Comparison of ENCODE assay signal across 29 cellular contexts in genomic region chr6:152399409-152399808, GRCh38.
DNase-seq lines count a peak whose midpoint lies in the region; ATAC-seq and TF ChIP-seq lines count a peak whose summit lies in the region.
"Had no signal": no experiment of that assay in that cellular context is flagged by ENCODE, and none has a peak within 500 bp of the region (broad histone marks: within the 10 kb centered on the region; RNA-seq: fewer than 3 reads in every experiment).

No MANE protein-coding gene starts in this region.

- no peak overlapping the region for H2BK120ac ChIP-seq in H9 (ENCODE audit: low read depth, low read length, poor library complexity, severe bottlenecking)

- no peak overlapping the region for H3K27ac Mint-ChIP-seq in H9
- H3K27ac Mint-ChIP-seq: naive thymus-derived CD8-positive, alpha-beta T cell; T-helper 17 cell had no signal

- H3K4me3 ChIP-seq in right cardiac atrium (ENCODE audit: low read length) (no peak overlapping the region), sigmoid colon (no peak overlapping the region)
- H3K4me3 ChIP-seq: MG63, SJSA1, spleen, testis had no signal

- H2BK12ac ChIP-seq in H9 (ENCODE audit: insufficient read length, low read depth, low read length): no peak overlapping the region

- ATAC-seq in Right ventricle myocardium inferior (peak; percentile 52), right cardiac atrium (peak; percentile 74 to 90)
- ATAC-seq: naive thymus-derived CD8-positive, alpha-beta T cell; T-helper 17 cell had no signal

- TF ChIP-seq CTCF in sigmoid colon (IDR thresholded peaks at IDR 0.05) (no peak), H9 (conservative IDR thresholded peaks at IDR 0.05) (no peak)

- no peak overlapping the region for H3K56ac ChIP-seq in H9 (ENCODE audit: insufficient read length, low read depth, low read length)

- no peak overlapping the region for H3K18ac ChIP-seq in H9 (ENCODE audit: insufficient read length, low read depth, low read length)

- H3K27me3 Mint-ChIP-seq in H9 (ENCODE audit: low read depth): no peaks in the 10 kb centered on the region
- H3K27me3 Mint-ChIP-seq: central memory CD8-positive, alpha-beta T cell had no signal

- no peaks in the 10 kb centered on the region for H3K23me2 ChIP-seq in H9 (ENCODE audit: insufficient read length, low read depth, low read length, poor library complexity, severe bottlenecking)

- no peaks in the 10 kb centered on the region; a peak in 1 of 5 replicates for H3K9me3 Mint-ChIP-seq in H9
- H3K9me3 Mint-ChIP-seq: central memory CD8-positive, alpha-beta T cell; immature natural killer cell; naive thymus-derived CD8-positive, alpha-beta T cell had no signal

- H3K23ac ChIP-seq in H9 (ENCODE audit: insufficient read length, low read depth, low read length): no peak overlapping the region

- no peaks in the 10 kb centered on the region for H3K4me1 ChIP-seq in right cardiac atrium (ENCODE audit: control insufficient read depth, insufficient read depth, low read length)
- peaks cover 0 to 11% (median 9%) of the 10 kb centered on the region in 4 donors for H3K4me1 ChIP-seq in sigmoid colon
- no peaks in the 10 kb centered on the region; the same call in 1 of the 2 replicates for H3K4me1 ChIP-seq in H9 (ENCODE audit: insufficient read depth, low read length)
- H3K4me1 ChIP-seq: parathyroid adenoma, spleen, testis had no signal

- no peaks in the 10 kb centered on the region for H3K79me2 ChIP-seq in H9 (ENCODE audit: insufficient read depth, low read length)
- H3K79me2 ChIP-seq: parathyroid adenoma had no signal

- H4K8ac ChIP-seq in H9 (replicated peaks; ENCODE audit: insufficient read length, low read depth, low read length): no peak overlapping the region

- no peaks in the 10 kb centered on the region for H3K36me3 Mint-ChIP-seq in H9 (ENCODE audit: insufficient read depth in 1 of 3, low read depth in 3 of 3)
- H3K36me3 Mint-ChIP-seq: naive thymus-derived CD8-positive, alpha-beta T cell had no signal

- no peak for DNase-seq in Right ventricle myocardium inferior (ENCODE audit: missing footprints)
- DNase-seq in cardiac septum (ENCODE audit: low spot score): no peak
- DNase-seq in right cardiac atrium: peak; percentile 44 to 72 (median 63)
- peak; percentile 68 for DNase-seq in sigmoid colon
- no peak for DNase-seq in NCI-H345 (lab: John Stamatoyannopoulos, UW)
- no peak for DNase-seq in nucleus accumbens (lab: John Stamatoyannopoulos, UW)
- DNase-seq in NCI-H524 treated with DMSO at 0.1 percent for 48 hours (lab: John Stamatoyannopoulos, UW): no peak
- no peak for DNase-seq in H9
- DNase-seq: 8988T; activated CD4-positive, alpha-beta T cell treated with anti-CD3 and anti-CD28 coated beads, Interleukin-2, amount 50 U/mL, for 48 hours; activated gamma-delta T cell treated with Interleukin-2 at 50 U/mL for 16 hours; activated T-cell treated with anti-CD3 and anti-CD28 coated beads for 4 hours; amniotic stem cell; DMS153; effector memory CD4-positive, alpha-beta T cell; HCEC 1CT; immature natural killer cell; MG63; naive thymus-derived CD8-positive, alpha-beta T cell; NCI-H146; NCI-H2171; NCI-H82; spleen; T-helper 17 cell; testis had no signal

- H4K91ac ChIP-seq in H9 (ENCODE audit: insufficient read length, low read depth, low read length): no peak overlapping the region

- no peak overlapping the region for H3K4me3 Mint-ChIP-seq in H9
- H3K4me3 Mint-ChIP-seq: central memory CD8-positive, alpha-beta T cell; immature natural killer cell; naive thymus-derived CD8-positive, alpha-beta T cell; T-helper 17 cell had no signal

- no peak overlapping the region for H3K9ac ChIP-seq in H9 (ENCODE audit: extremely low read depth, insufficient read length, low read length)
- H3K9ac ChIP-seq: parathyroid adenoma had no signal

- H3T11ph ChIP-seq in H9 (ENCODE audit: low read length): no peak overlapping the region

- H3K9me3 ChIP-seq in right cardiac atrium (ENCODE audit: control insufficient read depth, low read length): no peaks in the 10 kb centered on the region
- H3K9me3 ChIP-seq in sigmoid colon: no peaks in the 10 kb centered on the region
- H3K9me3 ChIP-seq in H9 (ENCODE audit: control insufficient read depth, low read depth, low read length): no peaks in the 10 kb centered on the region
- H3K9me3 ChIP-seq: MG63, SJSA1, spleen, testis had no signal

- no peak overlapping the region for H2BK20ac ChIP-seq in H9 (ENCODE audit: low read depth, low read length, poor library complexity, severe bottlenecking)

- H4K5ac ChIP-seq in H9 (ENCODE audit: insufficient read length, low read depth, low read length): no peak overlapping the region

- H2BK5ac ChIP-seq in H9 (ENCODE audit: insufficient read length, low read length): no peak overlapping the region

- H3K27me3 ChIP-seq in right cardiac atrium (ENCODE audit: control insufficient read depth, insufficient read depth): no peaks in the 10 kb centered on the region
- no peaks in the 10 kb centered on the region for H3K27me3 ChIP-seq in sigmoid colon
- H3K27me3 ChIP-seq in H9 (ENCODE audit: insufficient read depth, low read length): no peaks in the 10 kb centered on the region
- H3K27me3 ChIP-seq: MG63, SJSA1, spleen, testis had no signal

- peaks cover 5 to 9% of the 10 kb centered on the region in 2 experiments for H3K4me1 Mint-ChIP-seq in H9
- H3K4me1 Mint-ChIP-seq: central memory CD8-positive, alpha-beta T cell; immature natural killer cell; naive thymus-derived CD8-positive, alpha-beta T cell; T-helper 17 cell had no signal

- no peak overlapping the region for H2AK5ac ChIP-seq in H9 (ENCODE audit: insufficient read length, low read length)

- TF ChIP-seq POLR2A in sigmoid colon (IDR thresholded peaks at IDR 0.05): no peak

- no peak overlapping the region for H3K14ac ChIP-seq in H9 (ENCODE audit: insufficient read depth, low read length)

- TF ChIP-seq EP300 in sigmoid colon (IDR thresholded peaks at IDR 0.05): no peak

- intact Hi-C loops in Right ventricle myocardium inferior (cut with DNase I): no loop called here
- intact Hi-C loops in cardiac septum (cut with DNase I): no loop called here
- intact Hi-C loops in right cardiac atrium (cut with DNase I): no loop called here
- intact Hi-C loops in sigmoid colon (cut with DNase I): no loop called here

- no peaks in the 10 kb centered on the region for H3K79me1 ChIP-seq in H9 (ENCODE audit: insufficient read depth, low read depth, low read length, poor library complexity, severe bottlenecking)

- H3K4ac ChIP-seq in H9 (ENCODE audit: low read depth, low read length): no peak overlapping the region

- H3K36me3 ChIP-seq in sigmoid colon: no peaks in the 10 kb centered on the region
- H3K36me3 ChIP-seq: MG63, SJSA1 had no signal

- no peak overlapping the region for H2BK15ac ChIP-seq in H9 (ENCODE audit: low read depth, low read length)

- no peak overlapping the region for H3K4me2 ChIP-seq in H9 (ENCODE audit: insufficient read depth, insufficient read length, low read length)

- no peak overlapping the region for H2AFZ ChIP-seq in H9 (ENCODE audit: low read length)
- H2AFZ ChIP-seq: parathyroid adenoma had no signal

- H3K27ac ChIP-seq in right cardiac atrium (ENCODE audit: low read length) (no peak overlapping the region), sigmoid colon (peak overlapping the region; percentile 10 to 68 (median 61)), H9 (ENCODE audit: insufficient read length, low read depth, low read length) (no peak overlapping the region)
- H3K27ac ChIP-seq: C4-2B, parathyroid adenoma, SJSA1, spleen, testis had no signal

- 56% methylated on average over 5 of the region's 5 CpGs for WGBS in right cardiac atrium
- 80 to 85% methylated on average over 5 of the region's 5 CpGs for WGBS in sigmoid colon, 2 donors
- WGBS in H9 (ENCODE audit: extremely low coverage, insufficient read length, low lambda C conversion rate): no CpG with 5 or more reads among the region's 5 CpGs

- no peaks in the 10 kb centered on the region for H4K20me1 ChIP-seq in H9 (ENCODE audit: control insufficient read depth, insufficient read depth, insufficient read length)

Comparison
In these comparisons a context has a peak if more than half of its experiments do, and no peak if none do; other contexts are left out.
1. DNase-seq: peak in right cardiac atrium (3 of 3) and sigmoid colon (single experiment); none in Right ventricle myocardium inferior (single experiment), cardiac septum (single experiment), NCI-H345 (single experiment), nucleus accumbens (0 of 56), NCI-H524 treated with DMSO at 0.1 percent for 48 hours (single experiment) and H9 (single experiment).
2. H3K27ac ChIP-seq: peak in sigmoid colon (4 of 4); none in right cardiac atrium (single experiment) and H9 (single experiment).